9 cellular contexts compared by ENCODE assay signal in the genomic region with DNA sequence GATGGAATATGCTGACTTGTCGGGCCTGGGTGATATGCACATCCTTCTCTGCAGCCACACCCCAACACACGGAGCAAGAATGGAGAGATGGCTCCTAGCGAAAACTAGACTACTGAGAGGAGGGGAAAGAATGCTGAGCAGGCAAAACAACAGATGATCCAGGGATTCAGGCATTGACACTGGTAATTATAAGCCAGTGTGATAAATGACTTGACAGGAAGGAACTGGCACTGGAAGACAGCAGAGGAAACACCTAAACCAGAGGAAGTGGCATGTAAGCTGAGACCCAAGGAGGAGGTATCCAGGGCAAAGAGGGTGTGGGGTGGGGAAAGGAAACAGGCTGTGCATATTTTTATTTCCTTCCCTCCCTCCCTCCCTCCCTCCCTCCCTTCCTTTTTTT. TPM values are rescaled to one million over a fixed set of nuclear protein-coding genes. Genes with fewer than 3 reads are reported as not detected.
DNase-seq lines count a peak whose midpoint lies in the region; ATAC-seq and TF ChIP-seq lines count a peak whose summit lies in the region.
"Had no signal": no experiment of that assay in that cellular context is flagged by ENCODE, and none has a peak within 500 bp of the region (broad histone marks: within the 10 kb centered on the region; RNA-seq: fewer than 3 reads in every experiment).

No MANE protein-coding gene starts in this region.

- BruUV-seq in Calu3 (replicated peaks; lab: Mats Ljungman, UMichigan) = no TSS peak

- H3K36me3 Mint-ChIP-seq in central memory CD8-positive, alpha-beta T cell (ENCODE audit: insufficient read depth) = peaks cover 4% of the 10 kb centered on the region
- H3K36me3 Mint-ChIP-seq in Calu3 (ENCODE audit: insufficient read depth, unreplicated experiment) = no peaks in the 10 kb centered on the region

- intact Hi-C loops in Calu3 (cut with micrococcal nuclease; ENCODE audit: unreplicated experiment) = no loop called here

- peak overlapping the region; percentile 82 for H3K27ac Mint-ChIP-seq in central memory CD8-positive, alpha-beta T cell (ENCODE audit: low read depth)
- no peak overlapping the region for H3K27ac Mint-ChIP-seq in Calu3 (ENCODE audit: unreplicated experiment)
- H3K27ac Mint-ChIP-seq: dendritic cell treated with granulocyte-macrophage colony-stimulating factor and Interleukin-4, amounts not matched to agents 40 ng/mL and 50 ng/mL, for 4 days had no signal

- no peaks in the 10 kb centered on the region for H3K27me3 Mint-ChIP-seq in central memory CD8-positive, alpha-beta T cell
- no peaks in the 10 kb centered on the region for H3K27me3 Mint-ChIP-seq in Calu3 (ENCODE audit: unreplicated experiment)
- H3K27me3 Mint-ChIP-seq: dendritic cell treated with granulocyte-macrophage colony-stimulating factor and Interleukin-4, amounts not matched to agents 40 ng/mL and 50 ng/mL, for 4 days had no signal

- CTCF ChIA-PET in Calu3 (lab: Charles Lee) = no interaction called here

- TF ChIP-seq CTCF in Calu3 (IDR thresholded peaks at IDR 0.05; ENCODE audit: unreplicated experiment) = no peak

- H3K9me3 Mint-ChIP-seq in central memory CD8-positive, alpha-beta T cell = no peaks in the 10 kb centered on the region
- no peaks in the 10 kb centered on the region for H3K9me3 Mint-ChIP-seq in Calu3 (ENCODE audit: low read depth, unreplicated experiment)
- H3K9me3 Mint-ChIP-seq: dendritic cell treated with granulocyte-macrophage colony-stimulating factor and Interleukin-4, amounts not matched to agents 40 ng/mL and 50 ng/mL, for 4 days had no signal

- peak; percentile 66 for ATAC-seq in central memory CD8-positive, alpha-beta T cell (replicated peaks; ENCODE audit: extremely low read depth, poor library complexity, severe bottlenecking)
- no peak for ATAC-seq in GM21390 (IDR thresholded peaks at IDR 0.05; ENCODE audit: unreplicated experiment)
- no peak for ATAC-seq in HG02852 (IDR thresholded peaks at IDR 0.05; ENCODE audit: unreplicated experiment)
- no peak for ATAC-seq in HG03095 (IDR thresholded peaks at IDR 0.05; ENCODE audit: unreplicated experiment)

- peak; percentile 24 for DNase-seq in stimulated activated CD4-positive, alpha-beta T cell treated with anti-CD3 and anti-CD28 coated beads, Interleukin-4, amount 100 ng/mL, for 24 hours
- no peak for DNase-seq in stimulated activated CD4-positive, alpha-beta T cell treated with anti-CD3 and anti-CD28 coated beads, Interleukin-12 subunit alpha, Interleukin-12 subunit beta, amount 100 ng/mL, for 4 hours
- DNase-seq in RPMI8226 (peak; percentile 44), Calu3 (no peak)
- peak in 1 of 2 donors; percentile 47 for DNase-seq in central memory CD8-positive, alpha-beta T cell (ENCODE audit: low spot score in 2 of 2)

- H3K4me3 Mint-ChIP-seq in central memory CD8-positive, alpha-beta T cell = peak overlapping the region; percentile 55
- H3K4me3 Mint-ChIP-seq in Calu3 (ENCODE audit: low read depth, unreplicated experiment) = no peak overlapping the region
- H3K4me3 Mint-ChIP-seq: dendritic cell treated with granulocyte-macrophage colony-stimulating factor and Interleukin-4, amounts not matched to agents 40 ng/mL and 50 ng/mL, for 4 days had no signal

- peaks cover 45% of the 10 kb centered on the region for H3K4me1 Mint-ChIP-seq in central memory CD8-positive, alpha-beta T cell
- no peaks in the 10 kb centered on the region for H3K4me1 Mint-ChIP-seq in Calu3 (ENCODE audit: low read depth, unreplicated experiment)

RNA-seq across cellular contexts. Expression of a gene that starts 31.7 kb away (rescaled TPM):
- 158 and 159 TPM in 2 replicates for total RNA-seq in Calu3 (2022)

RNA-seq across cellular contexts. Expression of a gene that starts 43.8 kb away (rescaled TPM):
- total RNA-seq in Calu3 (2022) = 337 and 366 TPM in 2 replicates

Comparison
In these comparisons a context has a peak if more than half of its experiments do, and no peak if none do; other contexts are left out.
1. DNase-seq: peak in stimulated activated CD4-positive, alpha-beta T cell treated with anti-CD3 and anti-CD28 coated beads, Interleukin-4, amount 100 ng/mL, for 24 hours (single experiment) and RPMI8226 (single experiment); none in stimulated activated CD4-positive, alpha-beta T cell treated with anti-CD3 and anti-CD28 coated beads, Interleukin-12 subunit alpha, Interleukin-12 subunit beta, amount 100 ng/mL, for 4 hours (single experiment) and Calu3 (single experiment).